ENCODE assay signal across 8 cellular contexts in genomic region chr11:96112192-96113099, GRCh38.
DNase-seq lines count a peak whose midpoint lies in the region; ATAC-seq and TF ChIP-seq lines count a peak whose summit lies in the region.

No MANE protein-coding gene starts in this region.

- no peak for TF ChIP-seq POLR2A in gastroesophageal sphincter (IDR thresholded peaks at IDR 0.05)
- TF ChIP-seq POLR2A in vagina (IDR thresholded peaks at IDR 0.05): no peak

- H3K9me3 ChIP-seq in AG04450 (ENCODE audit: control insufficient read depth, insufficient read depth, low read length) (no peaks in the 10 kb centered on the region), gastroesophageal sphincter (no peaks in the 10 kb centered on the region), vagina (no peaks in the 10 kb centered on the region)

- POLR2A ChIA-PET in AG04450 (lab: Yijun Ruan, JAX): interaction anchor here (0.6 to 0.7 kb wide), 4 partner anchors 45 to 230 kb away, joined by 3 to 6 read pairs (median 5); no protein-coding TSS in a partner anchor

- intact Hi-C loops in vagina (cut with DNase I): no loop called here

- ATAC-seq in GM19438 (IDR thresholded peaks at IDR 0.05; ENCODE audit: low read depth, unreplicated experiment) (peak; percentile 77), HG03432 (IDR thresholded peaks at IDR 0.05; ENCODE audit: unreplicated experiment) (peak; percentile 95), gastroesophageal sphincter (no peak)

- TF ChIP-seq CTCF in AG04450 (IDR thresholded peaks at IDR 0.05; ENCODE audit: low read depth, low read length): no peak
- TF ChIP-seq CTCF in gastroesophageal sphincter (IDR thresholded peaks at IDR 0.05): no peak
- no peak for TF ChIP-seq CTCF in vagina (IDR thresholded peaks at IDR 0.05)

- peaks cover 9 to 35% (median 9%) of the 10 kb centered on the region in 3 donors for H3K4me1 ChIP-seq in gastroesophageal sphincter
- peaks cover 30% of the 10 kb centered on the region for H3K4me1 ChIP-seq in vagina

- H3K27ac ChIP-seq in AG04450 (ENCODE audit: low read depth, low read length): peak overlapping the region; percentile 25
- peak overlapping the region; percentile 50 to 77 (median 62) for H3K27ac ChIP-seq in gastroesophageal sphincter
- peak overlapping the region; percentile 70 for H3K27ac ChIP-seq in vagina

- DNase-seq in AG04450 (ENCODE audit: low read depth, low spot score) (no peak), vagina (ENCODE audit: extremely low spot score in 2 of 2) (no peak), NAMALWA (ENCODE audit: low spot score) (no peak), NCI-H226 (no peak), D341Med (ENCODE audit: low spot score) (no peak)

- 65 to 70% methylated on average over 2 to 3 of the region's 5 CpGs for WGBS in gastroesophageal sphincter (ENCODE audit: low coverage in 1 of 2), 2 donors

- H3K36me3 ChIP-seq in gastroesophageal sphincter: no peaks in the 10 kb centered on the region
- no peaks in the 10 kb centered on the region for H3K36me3 ChIP-seq in vagina

- TF ChIP-seq EP300 in gastroesophageal sphincter (IDR thresholded peaks at IDR 0.05): no peak

- H3K27me3 ChIP-seq in AG04450 (ENCODE audit: control insufficient read depth, insufficient read depth, low read length): no peaks in the 10 kb centered on the region
- no peaks in the 10 kb centered on the region for H3K27me3 ChIP-seq in gastroesophageal sphincter
- no peaks in the 10 kb centered on the region for H3K27me3 ChIP-seq in vagina

- CTCF ChIA-PET in AG04450 (lab: Charles Lee): interaction anchor here (0.6 to 3.5 kb wide), 9 partner anchors 57 to 1045 kb away, joined by 3 to 16 read pairs (median 4); partner anchors contain the start of gene MAML2

- no peak overlapping the region for H3K4me3 ChIP-seq in AG04450 (ENCODE audit: low read depth, low read length)
- H3K4me3 ChIP-seq in gastroesophageal sphincter: no peak overlapping the region
- H3K4me3 ChIP-seq in vagina: no peak overlapping the region
